In the genomic region with DNA sequence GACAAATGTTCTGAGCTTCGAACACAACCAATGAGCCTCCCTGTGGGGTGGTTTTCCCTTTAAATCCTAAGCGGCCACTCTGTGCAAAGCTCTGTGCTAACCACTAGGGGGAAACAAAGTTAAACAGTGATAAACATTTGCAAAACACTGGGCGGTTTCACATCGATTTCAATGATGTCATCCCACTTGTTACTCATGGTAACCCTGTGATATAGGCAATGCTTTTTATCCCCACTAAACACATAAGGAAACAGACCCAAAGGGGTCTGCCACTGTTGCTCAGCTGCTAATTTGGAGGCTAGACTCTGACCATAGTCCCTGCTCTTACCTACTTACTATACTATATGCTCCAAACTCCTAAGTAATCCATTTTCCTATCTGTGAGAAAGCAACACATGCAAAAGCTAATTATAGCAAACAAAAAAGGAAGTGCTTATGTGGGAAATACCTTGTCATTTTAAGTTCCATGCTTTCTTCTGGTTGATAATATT, we compare ENCODE assay signal across 8 cellular contexts. TPM values are rescaled to one million over a fixed set of nuclear protein-coding genes. Genes with fewer than 3 reads are reported as not detected.
DNase-seq lines count a peak whose midpoint lies in the region; ATAC-seq and TF ChIP-seq lines count a peak whose summit lies in the region.

No MANE protein-coding gene starts in this region.

- peak overlapping the region; percentile 47 for H3K27ac ChIP-seq in hepatocyte

- no peaks in the 10 kb centered on the region for H3K9me3 ChIP-seq in MG63
- H3K9me3 ChIP-seq in hepatocyte (ENCODE audit: low read depth) = no peaks in the 10 kb centered on the region

- peaks cover 5% of the 10 kb centered on the region; the same call in 1 of the 2 replicates for H3K36me3 ChIP-seq in MG63
- no peaks in the 10 kb centered on the region for H3K36me3 ChIP-seq in hepatocyte (replicated peaks; ENCODE audit: insufficient read depth, low read depth)

- ATAC-seq in HG02588 (IDR thresholded peaks at IDR 0.05; ENCODE audit: unreplicated experiment) = peak; percentile 94

- DNase-seq in activated CD8-positive, alpha-beta memory T cell treated with anti-CD3 and anti-CD28 coated beads for 24 hours = peak; percentile 64
- no peak for DNase-seq in activated CD8-positive, alpha-beta memory T cell treated with anti-CD3 and anti-CD28 coated beads, Interleukin-2, amount 50 U/mL, for 48 hours
- DNase-seq in MG63 (peak; percentile 37), SHP77 (lab: John Stamatoyannopoulos, UW) (peak; percentile 69 to 70), amniotic stem cell (lab: John Stamatoyannopoulos, UW) (peak; percentile 87), hepatocyte (ENCODE audit: low spot score) (peak; percentile 84), smooth muscle cell of the brain vasculature (ENCODE audit: low read depth, low spot score) (peak; percentile 61)

- WGBS in hepatocyte (ENCODE audit: low lambda C conversion rate, missing lambda C conversion rate) = 12% methylated on average over 4 of the region's 4 CpGs

- no peaks in the 10 kb centered on the region for H3K4me1 ChIP-seq in hepatocyte (ENCODE audit: insufficient read depth)

- no peak overlapping the region for H2AFZ ChIP-seq in hepatocyte

- peak overlapping the region; percentile 22 for H3K4me2 ChIP-seq in hepatocyte

- H3K4me3 ChIP-seq in MG63 (no peak overlapping the region), hepatocyte (no peak overlapping the region)

- TF ChIP-seq CTCF in hepatocyte (IDR thresholded peaks at IDR 0.05; ENCODE audit: poor library complexity) = peak; percentile 79

- H3K27me3 ChIP-seq in MG63 (no peaks in the 10 kb centered on the region), hepatocyte (no peaks in the 10 kb centered on the region)

- no peaks in the 10 kb centered on the region for H3K9me2 ChIP-seq in hepatocyte (replicated peaks; ENCODE audit: insufficient read depth)

- no peaks in the 10 kb centered on the region for H4K20me1 ChIP-seq in hepatocyte (ENCODE audit: insufficient read depth, poor library complexity, severe bottlenecking)

- no peaks in the 10 kb centered on the region for H3K79me2 ChIP-seq in hepatocyte

RNA-seq across cellular contexts. Expression of gene PTPN3, which starts 57.3 kb away (rescaled TPM):
- 1.7 and 2.8 TPM in 2 replicates for total RNA-seq in MG63 (2014; rRNA removed; shearing (Covaris generic); ENCODE audit: low replicate concordance)
- 11.8 and 12.1 TPM in 2 replicates for total RNA-seq in hepatocyte
- polyA plus RNA-seq in hepatocyte = 4.4 and 7.7 TPM in 2 replicates
